Comparison of ENCODE assay signal across 20 cellular contexts in genomic region chr14:102943979-102944378, GRCh38. TPM values are rescaled to one million over a fixed set of nuclear protein-coding genes. Genes with fewer than 3 reads are reported as not detected.
"Had no signal": no experiment of that assay in that cellular context is flagged by ENCODE, and none has a peak within 500 bp of the region (broad histone marks: within the 10 kb centered on the region; RNA-seq: fewer than 3 reads in every experiment).

No MANE protein-coding gene starts in this region.

- H3K4me3 ChIP-seq: hepatocyte, lung, pancreas, smooth muscle cell, suprapubic skin, thyroid gland, upper lobe of left lung had no signal

- H3K9me3 Mint-ChIP-seq: dendritic cell treated with granulocyte-macrophage colony-stimulating factor and Interleukin-4, amounts not matched to agents 40 ng/mL and 50 ng/mL, for 4 days; effector memory CD8-positive, alpha-beta T cell; naive B cell had no signal

- DNase-seq: cerebellar nuclear complex; effector memory CD8-positive, alpha-beta T cell; erythroblast; foreskin keratinocyte; left colon; left ventricle myocardium superior; mesendoderm; naive B cell; stimulated activated CD4-positive, alpha-beta T cell treated with anti-CD3 and anti-CD28 coated beads, Interleukin-2, amount 100 ng/mL, for 48 hours; stimulated activated naive CD8-positive, alpha-beta T cell treated with anti-CD3 and anti-CD28 coated beads, Interleukin-15, Interleukin-2, amounts not matched to agents 100 U/mL and 50 U/mL, for 24 hours; thyroid gland had no signal

- H3K27ac Mint-ChIP-seq: dendritic cell treated with granulocyte-macrophage colony-stimulating factor and Interleukin-4, amounts not matched to agents 40 ng/mL and 50 ng/mL, for 4 days; effector memory CD8-positive, alpha-beta T cell; progenitor cell of endocrine pancreas had no signal

- H3K4me3 Mint-ChIP-seq: dendritic cell treated with granulocyte-macrophage colony-stimulating factor and Interleukin-4, amounts not matched to agents 40 ng/mL and 50 ng/mL, for 4 days; effector memory CD8-positive, alpha-beta T cell had no signal

- H3K4me1 ChIP-seq: foreskin keratinocyte, pancreas had no signal

- H3K27ac ChIP-seq: foreskin keratinocyte, hepatocyte, pancreas, suprapubic skin, upper lobe of left lung had no signal

- ATAC-seq: effector memory CD8-positive, alpha-beta T cell; foreskin keratinocyte; left colon; left ventricle myocardium superior; pancreas; stimulated activated naive CD8-positive, alpha-beta T cell treated with anti-CD3 and anti-CD28 coated beads, Interleukin-15, Interleukin-2, amounts not matched to agents 100 U/mL and 50 U/mL, for 24 hours had no signal

- FAIRE-seq: colon, pancreas had no signal

- H3K27me3 Mint-ChIP-seq: dendritic cell treated with granulocyte-macrophage colony-stimulating factor and Interleukin-4, amounts not matched to agents 40 ng/mL and 50 ng/mL, for 4 days; naive B cell; progenitor cell of endocrine pancreas had no signal

- H3K27me3 ChIP-seq: foreskin keratinocyte, hepatocyte, pancreas, suprapubic skin, thyroid gland, upper lobe of left lung had no signal

- H3K9me3 ChIP-seq: pancreas, suprapubic skin, thyroid gland, upper lobe of left lung had no signal

RNA-seq across cellular contexts. Expression of gene AMN, which starts 21.5 kb away (rescaled TPM):
- total RNA-seq: left ventricle myocardium superior had no signal
